Comparison of ENCODE assay signal across 8 cellular contexts in the genomic region with DNA sequence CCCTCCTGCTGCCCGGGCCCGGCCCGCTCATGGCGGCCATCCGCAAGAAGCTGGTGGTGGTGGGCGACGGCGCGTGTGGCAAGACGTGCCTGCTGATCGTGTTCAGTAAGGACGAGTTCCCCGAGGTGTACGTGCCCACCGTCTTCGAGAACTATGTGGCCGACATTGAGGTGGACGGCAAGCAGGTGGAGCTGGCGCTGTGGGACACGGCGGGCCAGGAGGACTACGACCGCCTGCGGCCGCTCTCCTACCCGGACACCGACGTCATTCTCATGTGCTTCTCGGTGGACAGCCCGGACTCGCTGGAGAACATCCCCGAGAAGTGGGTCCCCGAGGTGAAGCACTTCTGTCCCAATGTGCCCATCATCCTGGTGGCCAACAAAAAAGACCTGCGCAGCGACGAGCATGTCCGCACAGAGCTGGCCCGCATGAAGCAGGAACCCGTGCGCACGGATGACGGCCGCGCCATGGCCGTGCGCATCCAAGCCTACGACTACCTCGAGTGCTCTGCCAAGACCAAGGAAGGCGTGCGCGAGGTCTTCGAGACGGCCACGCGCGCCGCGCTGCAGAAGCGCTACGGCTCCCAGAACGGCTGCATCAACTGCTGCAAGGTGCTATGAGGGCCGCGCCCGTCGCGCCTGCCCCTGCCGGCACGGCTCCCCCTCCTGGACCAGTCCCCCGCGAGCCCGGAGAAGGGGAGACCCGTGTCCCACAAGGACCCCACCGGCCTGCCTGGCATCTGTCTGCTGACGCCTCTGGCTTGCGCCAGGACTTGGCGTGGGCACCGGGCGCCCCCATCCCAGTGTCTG. TPM values are rescaled to one million over a fixed set of nuclear protein-coding genes. Genes with fewer than 3 reads are reported as not detected.
A peak's percentile ranks its signal among the peaks of the same experiment; 100 is the strongest.
DNase-seq lines count a peak whose midpoint lies in the region; ATAC-seq and TF ChIP-seq lines count a peak whose summit lies in the region.

No MANE protein-coding gene starts in this region.

- peaks cover 10% of the 10 kb centered on the region for H3K4me1 Mint-ChIP-seq in activated T-cell treated with anti-CD3 and anti-CD28 coated beads, Interleukin-2, amount 50 U/mL, for 4 hours (ENCODE audit: low read depth)

- DNase-seq in GM20000 (ENCODE audit: low spot score): peak; percentile 66
- DNase-seq in activated T-cell treated with anti-CD3 and anti-CD28 coated beads, Interleukin-2, amount 50 U/mL, for 4 hours: no peak
- DNase-seq in foreskin fibroblast: peak in 1 of 2 donors; percentile 68
- DNase-seq in NCI-H510A treated with DMSO at 0.1 percent for 48 hours (lab: John Stamatoyannopoulos, UW): no peak

- no peaks in the 10 kb centered on the region for H3F3A ChIP-seq in DOHH2 (ENCODE audit: control insufficient read depth, insufficient read depth)

- no peak for TF ChIP-seq CTCF in DOHH2 (IDR thresholded peaks at IDR 0.05; ENCODE audit: low read depth, low read length, poor library complexity, severe bottlenecking)
- TF ChIP-seq CTCF in GM20000 (IDR thresholded peaks at IDR 0.05; ENCODE audit: extremely low read depth, missing control alignments): no peak
- no peak for TF ChIP-seq CTCF in KMS-11 (conservative IDR thresholded peaks at IDR 0.05; ENCODE audit: low read depth, low read length)
- TF ChIP-seq CTCF in foreskin fibroblast (IDR thresholded peaks at IDR 0.05; ENCODE audit: low read depth, low read length): no peak

- no peaks in the 10 kb centered on the region for H3K9me3 ChIP-seq in DOHH2 (ENCODE audit: control insufficient read depth, insufficient read depth, low read length)
- peaks cover 2% of the 10 kb centered on the region for H3K9me3 ChIP-seq in neuron (ENCODE audit: low read length)

- H3K4me1 ChIP-seq in DOHH2 (ENCODE audit: control insufficient read depth, low read length): peaks cover 26% of the 10 kb centered on the region
- H3K4me1 ChIP-seq in KMS-11 (ENCODE audit: low read depth, poor library complexity, severe bottlenecking): peaks cover 37% of the 10 kb centered on the region
- H3K4me1 ChIP-seq in neuron (ENCODE audit: insufficient read depth, low read length): peaks cover 31% of the 10 kb centered on the region

- no peaks in the 10 kb centered on the region for H3K9me2 ChIP-seq in DOHH2 (replicated peaks; ENCODE audit: control insufficient read depth, low read length)

- no peaks in the 10 kb centered on the region for H3K36me3 Mint-ChIP-seq in activated T-cell treated with anti-CD3 and anti-CD28 coated beads, Interleukin-2, amount 50 U/mL, for 4 hours (ENCODE audit: insufficient read depth)

- H3K27ac ChIP-seq in DOHH2 (ENCODE audit: low read depth, low read length) (no peak overlapping the region), KMS-11 (peak overlapping the region; percentile 81)

- peak overlapping the region; percentile 69 for H3K4me3 ChIP-seq in DOHH2 (ENCODE audit: low read length)
- peak overlapping the region; percentile 20 for H3K4me3 ChIP-seq in KMS-11 (IDR thresholded peaks at IDR 0.05; ENCODE audit: insufficient read depth, low read depth, low read length)
- H3K4me3 ChIP-seq in foreskin fibroblast (ENCODE audit: low read depth in 1 of 2, low read length in 2 of 2): peak overlapping the region; percentile 77 to 89
- H3K4me3 ChIP-seq in neuron (ENCODE audit: low read length): peak overlapping the region; percentile 78

- H3K79me2 ChIP-seq in DOHH2 (ENCODE audit: control insufficient read depth, low read length) (no peaks in the 10 kb centered on the region), KMS-11 (ENCODE audit: insufficient read depth, low read depth) (peaks cover 13% of the 10 kb centered on the region)

- H3K4me3 Mint-ChIP-seq in activated T-cell treated with anti-CD3 and anti-CD28 coated beads, Interleukin-2, amount 50 U/mL, for 4 hours: peak overlapping the region; percentile 79

- peak overlapping the region; percentile 77 for H3K4me2 ChIP-seq in DOHH2 (ENCODE audit: low read length)
- H3K4me2 ChIP-seq in KMS-11: peak overlapping the region; percentile 94

- peaks cover 25% of the 10 kb centered on the region for H3K27me3 Mint-ChIP-seq in activated T-cell treated with anti-CD3 and anti-CD28 coated beads, Interleukin-2, amount 50 U/mL, for 4 hours (ENCODE audit: low read depth)

- H4K20me1 ChIP-seq in DOHH2 (ENCODE audit: control insufficient read depth, insufficient read depth, low read depth, low read length) (no peaks in the 10 kb centered on the region), KMS-11 (ENCODE audit: insufficient read depth) (no peaks in the 10 kb centered on the region)

- H3K27me3 ChIP-seq in DOHH2 (ENCODE audit: control insufficient read depth, low read length): peaks cover 50% of the 10 kb centered on the region
- H3K27me3 ChIP-seq in KMS-11 (ENCODE audit: insufficient read depth, low read depth): no peaks in the 10 kb centered on the region
- no peaks in the 10 kb centered on the region for H3K27me3 ChIP-seq in neuron (ENCODE audit: insufficient read depth, low read length)

- peak overlapping the region; percentile 97 for H3K9ac ChIP-seq in KMS-11

- H2AFZ ChIP-seq in KMS-11 (ENCODE audit: low read depth) (peak overlapping the region; percentile 52), neuron (ENCODE audit: low read depth, low read length) (no peak overlapping the region)

- peak in 1 of 2 donors; percentile 6 for ATAC-seq in activated T-cell treated with anti-CD3 and anti-CD28 coated beads, Interleukin-2, amount 50 U/mL, for 4 hours
- no peak for ATAC-seq in HG02759 (IDR thresholded peaks at IDR 0.05; ENCODE audit: unreplicated experiment)

- H3K36me3 ChIP-seq in DOHH2 (ENCODE audit: control insufficient read depth, low read length) (no peaks in the 10 kb centered on the region), KMS-11 (ENCODE audit: insufficient read depth) (no peaks in the 10 kb centered on the region), neuron (ENCODE audit: insufficient read depth, low read length) (peaks cover 4% of the 10 kb centered on the region)

- no peaks in the 10 kb centered on the region for H3K9me3 Mint-ChIP-seq in activated T-cell treated with anti-CD3 and anti-CD28 coated beads, Interleukin-2, amount 50 U/mL, for 4 hours

RNA-seq across cellular contexts. Expression of a gene that starts 0.8 kb away (rescaled TPM):
- total RNA-seq in activated T-cell treated with anti-CD3 and anti-CD28 coated beads, Interleukin-2, amount 50 U/mL, for 4 hours: 10 to 100 TPM; 14.2 to 14.6 (median 14.2) TPM

Comparison
In these comparisons a context has a peak if more than half of its experiments do, and no peak if none do; other contexts are left out.
1. H3K4me3 ChIP-seq: peak in every context shown above with its lines; median percentile 83 in foreskin fibroblast; 78 in neuron; 69 in DOHH2; 20 in KMS-11.